20 cellular contexts compared by ENCODE assay signal in genomic region chr12:122126342-122126635, GRCh38. TPM values are rescaled to one million over a fixed set of nuclear protein-coding genes. Genes with fewer than 3 reads are reported as not detected.
A peak's percentile ranks its signal among the peaks of the same experiment; 100 is the strongest.
DNase-seq lines count a peak whose midpoint lies in the region; ATAC-seq, FAIRE-seq and TF ChIP-seq lines count a peak whose summit lies in the region.
"Had no signal": no experiment of that assay in that cellular context is flagged by ENCODE, and none has a peak within 500 bp of the region (broad histone marks: within the 10 kb centered on the region; RNA-seq: fewer than 3 reads in every experiment).

No MANE protein-coding gene starts in this region.

- H3K4me1 ChIP-seq in IMR-90 (ENCODE audit: control insufficient read depth, insufficient read depth, low read length) (peaks cover 7% of the 10 kb centered on the region; the same call in 1 of the 2 replicates), HepG2 (ENCODE audit: insufficient read depth, low read length) (peaks cover 38% of the 10 kb centered on the region), skeletal muscle tissue (ENCODE audit: control insufficient read depth in 3 of 3, insufficient read depth in 3 of 3, low read length in 3 of 3) (peaks cover 48 to 67% (median 67%) of the 10 kb centered on the region in 3 donors), body of pancreas (peaks cover 48% of the 10 kb centered on the region), foreskin keratinocyte (peaks cover 11% of the 10 kb centered on the region)
- H3K4me1 ChIP-seq: prostate gland had no signal

- dilution Hi-C loops in IMR-90 (cut with HindIII; ENCODE audit: low sequenced_read_pairs, unreplicated experiment): no loop called here

- TF ChIP-seq CTCF in IMR-90 (conservative IDR thresholded peaks at IDR 0.05; ENCODE audit: low read depth, low read length) (no peak), HepG2 (CRISPR knock-in tag; IDR thresholded peaks at IDR 0.05) (no peak), body of pancreas (IDR thresholded peaks at IDR 0.05) (no peak), foreskin keratinocyte (conservative IDR thresholded peaks at IDR 0.05) (no peak)

- peaks cover 9 to 36% of the 10 kb centered on the region in 2 experiments for H3K79me1 ChIP-seq in IMR-90 (ENCODE audit: low read depth in 1 of 2, low read length in 2 of 2)

- no peak overlapping the region for H3K23ac ChIP-seq in IMR-90 (ENCODE audit: low read depth, low read length)

- no peaks in the 10 kb centered on the region for H3K9me3 Mint-ChIP-seq in activated CD8-positive, alpha-beta T cell treated with anti-CD3 and anti-CD28 coated beads, Interleukin-2, amount 10 ng/mL, durations not matched to agents 7 days and 5 days (ENCODE audit: insufficient read depth)
- H3K9me3 Mint-ChIP-seq: activated naive CD4-positive, alpha-beta T cell treated with anti-CD3 and anti-CD28 coated beads for 36 hours; natural killer cell had no signal

- H4K8ac ChIP-seq in IMR-90 (ENCODE audit: low read depth in 2 of 2, low read length in 2 of 2): no peak overlapping the region

- H3K36me3 ChIP-seq in IMR-90 (ENCODE audit: control insufficient read depth, insufficient read depth, low read length) (peaks cover 28% of the 10 kb centered on the region), HepG2 (replicated peaks in 1 of 2; ENCODE audit: control insufficient read depth in 1 of 2, insufficient read depth in 2 of 2, low read length in 2 of 2) (peaks cover 17 to 38% of the 10 kb centered on the region in 2 experiments; a peak in 4 of 5 replicates), skeletal muscle tissue (ENCODE audit: control insufficient read depth in 3 of 3, insufficient read depth in 3 of 3, low read length in 3 of 3) (peaks cover 38 to 40% (median 39%) of the 10 kb centered on the region in 3 donors), body of pancreas (replicated peaks in 1 of 2; ENCODE audit: insufficient read depth in 1 of 2, low read depth in 2 of 2) (peaks cover 16 to 27% of the 10 kb centered on the region in 2 donors)

- no peak overlapping the region for H2BK120ac ChIP-seq in IMR-90 (ENCODE audit: low read depth, low read length)

- no peaks in the 10 kb centered on the region for H3K27me3 Mint-ChIP-seq in activated CD8-positive, alpha-beta T cell treated with anti-CD3 and anti-CD28 coated beads, Interleukin-2, amount 10 ng/mL, durations not matched to agents 7 days and 5 days (ENCODE audit: low read depth)

- peaks cover 33% of the 10 kb centered on the region for H3K4me1 Mint-ChIP-seq in activated CD8-positive, alpha-beta T cell treated with anti-CD3 and anti-CD28 coated beads, Interleukin-2, amount 10 ng/mL, durations not matched to agents 7 days and 5 days (ENCODE audit: low read depth)

- POLR2A ChIA-PET in IMR-90 (lab: Charles Lee; ENCODE audit: unreplicated experiment) (no interaction called here), HepG2 (lab: Yijun Ruan, JAX) (no interaction called here)
- POLR2A ChIA-PET in activated CD8-positive, alpha-beta T cell treated with anti-CD3 and anti-CD28 coated beads, Interleukin-2, amount 10 ng/mL, durations not matched to agents 7 days and 5 days (lab: Charles Lee): no interaction called here

- no peak overlapping the region for H3K4ac ChIP-seq in IMR-90 (ENCODE audit: low read depth, low read length)

- no peak overlapping the region for H3K18ac ChIP-seq in IMR-90 (ENCODE audit: low read depth, low read length)

- no peak for DNase-seq in IMR-90
- no peak for DNase-seq in activated CD8-positive, alpha-beta T cell treated with anti-CD3 and anti-CD28 coated beads, Interleukin-2, amount 10 ng/mL, durations not matched to agents 7 days and 5 days
- no peak for DNase-seq in HepG2 (ENCODE audit: low spot score)
- no peak for DNase-seq in body of pancreas
- no peak for DNase-seq in foreskin keratinocyte
- DNase-seq: activated naive CD4-positive, alpha-beta T cell treated with anti-CD3 and anti-CD28 coated beads for 36 hours; activated T-cell treated with anti-CD3 and anti-CD28 coated beads for 4 hours; brain microvascular endothelial cell; foreskin fibroblast; hippocampal formation; mesendoderm; natural killer cell; NCI-H2081 treated with DMSO at 0.1 percent for 48 hours; NCI-H510A; stimulated activated CD4-positive, alpha-beta T cell treated with anti-CD3 and anti-CD28 coated beads, Interleukin-12 subunit alpha, Interleukin-12 subunit beta, amount 100 ng/mL, for 4 hours; thyroid gland had no signal

- H3K4me3 ChIP-seq in IMR-90 (ENCODE audit: insufficient read depth, low read depth, low read length): no peak overlapping the region
- no peak overlapping the region for H3K4me3 ChIP-seq in HepG2 (replicated peaks in 1 of 3; ENCODE audit: insufficient read depth in 1 of 3, low read depth in 2 of 3, low read length in 3 of 3)
- H3K4me3 ChIP-seq in skeletal muscle tissue (ENCODE audit: low read length in 3 of 3): peak overlapping the region in 1 of 3 donors; percentile 2
- H3K4me3 ChIP-seq in body of pancreas: no peak overlapping the region
- H3K4me3 ChIP-seq: prostate gland, thyroid gland had no signal

- FAIRE-seq in HepG2 (lab: Jason Lieb, UNC): no peak

- H2BK15ac ChIP-seq in IMR-90 (ENCODE audit: low read depth, low read length): no peak overlapping the region

- H4K5ac ChIP-seq in IMR-90 (ENCODE audit: low read depth, low read length): no peak overlapping the region

- no peak overlapping the region for H3K9ac ChIP-seq in IMR-90 (ENCODE audit: low read depth, low read length)
- H3K9ac ChIP-seq in HepG2 (ENCODE audit: insufficient read depth, low read depth, low read length): no peak overlapping the region
- peak overlapping the region in 1 of 3 donors; percentile 77 for H3K9ac ChIP-seq in skeletal muscle tissue (ENCODE audit: low read depth in 1 of 3, low read length in 3 of 3)

- peak overlapping the region; percentile 46 for H2AK9ac ChIP-seq in IMR-90 (replicated peaks; ENCODE audit: low read depth, low read length, poor library complexity)

- peaks cover 3% of the 10 kb centered on the region for H3K79me2 ChIP-seq in HepG2 (ENCODE audit: insufficient read depth, low read length)

- H3K27ac Mint-ChIP-seq in activated CD8-positive, alpha-beta T cell treated with anti-CD3 and anti-CD28 coated beads, Interleukin-2, amount 10 ng/mL, durations not matched to agents 7 days and 5 days: peak overlapping the region; percentile 20
- H3K27ac Mint-ChIP-seq: activated naive CD4-positive, alpha-beta T cell treated with anti-CD3 and anti-CD28 coated beads for 36 hours had no signal

- H3K36me3 Mint-ChIP-seq in activated CD8-positive, alpha-beta T cell treated with anti-CD3 and anti-CD28 coated beads, Interleukin-2, amount 10 ng/mL, durations not matched to agents 7 days and 5 days (ENCODE audit: low read depth): peaks cover 17% of the 10 kb centered on the region
- H3K36me3 Mint-ChIP-seq: natural killer cell had no signal

- no peak overlapping the region for H3K56ac ChIP-seq in IMR-90 (ENCODE audit: extremely low read depth, insufficient read depth, low read length)

- TF ChIP-seq RAD21 in IMR-90 (IDR thresholded peaks at IDR 0.05; ENCODE audit: low read length) (no peak), HepG2 (CRISPR knock-in tag; IDR thresholded peaks at IDR 0.05) (no peak)

- no peak overlapping the region for H2AFZ ChIP-seq in IMR-90 (replicated peaks; ENCODE audit: low read length, poor library complexity)
- H2AFZ ChIP-seq in HepG2 (ENCODE audit: low read length): no peak overlapping the region

- CTCF ChIA-PET in IMR-90 (lab: Yijun Ruan, JAX): interaction anchor here (1.9 kb wide), 1 partner anchor 72 kb away, joined by 6 read pairs; no protein-coding TSS in a partner anchor
- CTCF ChIA-PET in activated CD8-positive, alpha-beta T cell treated with anti-CD3 and anti-CD28 coated beads, Interleukin-2, amount 10 ng/mL, durations not matched to agents 7 days and 5 days (lab: Charles Lee): interaction anchor here (2.8 kb wide), 1 partner anchor 72 kb away, joined by 23 read pairs; no protein-coding TSS in a partner anchor
- CTCF ChIA-PET in HepG2 (lab: Yijun Ruan, JAX; ENCODE audit: low intra/inter-chr PET ratio, low total read pairs): interaction anchor here (2.1 kb wide), 1 partner anchor 72 kb away, joined by 9 read pairs; no protein-coding TSS in a partner anchor

- H3K27me3 ChIP-seq in IMR-90 (ENCODE audit: control insufficient read depth, insufficient read depth, low read length) (no peaks in the 10 kb centered on the region), HepG2 (ENCODE audit: control insufficient read depth in 1 of 2, insufficient read depth in 2 of 2, low read length in 2 of 2) (no peaks in the 10 kb centered on the region), skeletal muscle tissue (ENCODE audit: control insufficient read depth in 3 of 3, insufficient read depth in 3 of 3, low read length in 3 of 3) (no peaks in the 10 kb centered on the region), body of pancreas (no peaks in the 10 kb centered on the region), foreskin keratinocyte (no peaks in the 10 kb centered on the region)
- H3K27me3 ChIP-seq: brain microvascular endothelial cell, thyroid gland had no signal

- H3K9me1 ChIP-seq in IMR-90 (ENCODE audit: insufficient read depth, low read length): no peaks in the 10 kb centered on the region

- H3K4me2 ChIP-seq in IMR-90 (ENCODE audit: low read depth, low read length): no peak overlapping the region
- peak overlapping the region; percentile 13; the same call in 1 of the 2 replicates for H3K4me2 ChIP-seq in HepG2 (ENCODE audit: low read depth, low read length)

- no peak overlapping the region for H4K91ac ChIP-seq in IMR-90 (ENCODE audit: insufficient read depth, low read depth, low read length)

- no peak overlapping the region for H2AK5ac ChIP-seq in IMR-90 (ENCODE audit: low read depth, low read length)

- TF ChIP-seq EP300 in HepG2 (IDR thresholded peaks at IDR 0.05; ENCODE audit: low read depth in 2 of 2, low read length in 2 of 2): no peak
- no peak for TF ChIP-seq EP300 in HepG2 (CRISPR knock-in tag; IDR thresholded peaks at IDR 0.05; ENCODE audit: borderline replicate concordance)

- no peak overlapping the region for H3K4me3 Mint-ChIP-seq in activated CD8-positive, alpha-beta T cell treated with anti-CD3 and anti-CD28 coated beads, Interleukin-2, amount 10 ng/mL, durations not matched to agents 7 days and 5 days
- H3K4me3 Mint-ChIP-seq: activated naive CD4-positive, alpha-beta T cell treated with anti-CD3 and anti-CD28 coated beads for 36 hours; natural killer cell had no signal

- H3K27ac ChIP-seq in IMR-90 (ENCODE audit: insufficient read depth, low read length) (no peak overlapping the region), HepG2 (ENCODE audit: extremely low read length, insufficient read depth, low read length) (peak overlapping the region; percentile 50), skeletal muscle tissue (ENCODE audit: low read depth, low read length) (peak overlapping the region; percentile 86), body of pancreas (no peak overlapping the region), foreskin keratinocyte (no peak overlapping the region)
- H3K27ac ChIP-seq: brain microvascular endothelial cell, epithelial cell of prostate, prostate gland, thyroid gland had no signal

- no peak for TF ChIP-seq POLR2A in IMR-90 (IDR thresholded peaks at IDR 0.05; ENCODE audit: low read depth, low read length)
- TF ChIP-seq POLR2A in HepG2 (IDR thresholded peaks at IDR 0.05; ENCODE audit: insufficient read depth in 1 of 2, low read depth in 2 of 2, low read length in 2 of 2): no peak
- TF ChIP-seq POLR2A in body of pancreas (IDR thresholded peaks at IDR 0.05): no peak

- no peak overlapping the region for H2BK20ac ChIP-seq in IMR-90 (ENCODE audit: low read depth, low read length)

- in situ Hi-C loops in IMR-90 (cut with MboI; ENCODE audit: low sequenced_read_pairs): no loop called here
- in situ Hi-C loops in HepG2 (cut with HindIII; ENCODE audit: extremely low pct_ligation_motif_present, low pct_unique_long_range_greater_than_20kb): no loop called here

- no peak overlapping the region for H2BK5ac ChIP-seq in IMR-90 (ENCODE audit: low read depth, low read length, poor library complexity, severe bottlenecking)

- WGBS in IMR-90 (ENCODE audit: extremely low coverage in 2 of 2, insufficient read length in 1 of 2), 2 experiments: 83% methylated on average over 3 of the region's 7 CpGs; no CpG with 5 or more reads in 1 of the 2 experiments
- 68% methylated on average over 7 of the region's 7 CpGs for WGBS in HepG2 (ENCODE audit: low lambda C conversion rate)
- 81% methylated on average over 7 of the region's 7 CpGs for WGBS in body of pancreas, 2 donors

- H3K9me3 ChIP-seq in IMR-90 (ENCODE audit: control insufficient read depth, insufficient read depth, low read length) (no peaks in the 10 kb centered on the region), HepG2 (ENCODE audit: low read length) (no peaks in the 10 kb centered on the region), skeletal muscle tissue (ENCODE audit: control insufficient read depth in 3 of 3, low read length in 3 of 3) (no peaks in the 10 kb centered on the region), body of pancreas (no peaks in the 10 kb centered on the region)
- H3K9me3 ChIP-seq: prostate gland, thyroid gland had no signal

- BruUV-seq in IMR-90 (replicated peaks; lab: Mats Ljungman, UMichigan): no TSS peak
- no TSS peak for BruUV-seq in HepG2 (replicated peaks; lab: Mats Ljungman, UMichigan)

- H3K14ac ChIP-seq in IMR-90 (replicated peaks; ENCODE audit: low read depth, low read length): no peak overlapping the region

- peaks cover 35% of the 10 kb centered on the region for H4K20me1 ChIP-seq in IMR-90 (ENCODE audit: insufficient read depth, low read length)
- 0 out of 2 replicates have a peak, but pooled peaks cover 3% of the 10 kb centered on the region for H4K20me1 ChIP-seq in HepG2 (ENCODE audit: insufficient read depth, low read length)

- intact Hi-C loops in IMR-90 (cut with micrococcal nuclease): no loop called here
- intact Hi-C loops in HepG2 (cut with micrococcal nuclease; ENCODE audit: unreplicated experiment): loop anchor here (10.0 kb wide), 1 partner anchor 171 kb away; no protein-coding TSS in a partner anchor
- intact Hi-C loops in body of pancreas (cut with DNase I): no loop called here

- ATAC-seq in IMR-90 (ENCODE audit: low read depth) (no peak), HepG2 (peak; percentile 4; the same call in 1 of the 3 replicates), body of pancreas (no peak), foreskin keratinocyte (no peak), GM18858 (IDR thresholded peaks at IDR 0.05; ENCODE audit: unreplicated experiment) (no peak)
- ATAC-seq in activated CD8-positive, alpha-beta T cell treated with anti-CD3 and anti-CD28 coated beads, Interleukin-2, amount 10 ng/mL, durations not matched to agents 7 days and 5 days: no peak

RNA-seq across cellular contexts. Expression of gene IL31, which starts 47.7 kb away (rescaled TPM):
- not detected in 2 replicates for total RNA-seq in IMR-90 (2012; rRNA removed)
- polyA plus RNA-seq in IMR-90 (2012; rRNA removed): not detected in 2 replicates
- polyA plus RNA-seq in IMR-90 (2012; cell fraction: cytosol; rRNA removed): not detected in 2 replicates
- not detected in 2 replicates for polyA plus RNA-seq in IMR-90 (2012; cell fraction: nucleus; rRNA removed; ENCODE audit: low replicate concordance)
- not detected for total RNA-seq in activated CD8-positive, alpha-beta T cell treated with anti-CD3 and anti-CD28 coated beads, Interleukin-2, amount 10 ng/mL, durations not matched to agents 7 days and 5 days
- not detected in 2 replicates for total RNA-seq in HepG2 (2016; rRNA removed; fragmentation: Illumina TruSeq; extraction: Trizol)
- total RNA-seq in HepG2 (2016; cell fraction: cytosol; rRNA removed; fragmentation: Illumina TruSeq; extraction: Trizol; ENCODE audit: low read depth): not detected in 2 replicates
- not detected in 2 replicates for total RNA-seq in HepG2 (2016; cell fraction: insoluble cytoplasmic fraction; rRNA removed; fragmentation: Illumina TruSeq; extraction: Trizol)
- not detected in 2 replicates for total RNA-seq in HepG2 (2016; cell fraction: membrane; rRNA removed; fragmentation: Illumina TruSeq; extraction: Trizol)
- not detected in 2 replicates for total RNA-seq in HepG2 (2016; cell fraction: nucleus; rRNA removed; fragmentation: Illumina TruSeq; extraction: Trizol)
- not detected in 2 replicates for polyA plus RNA-seq in HepG2 (2011; rRNA removed)
- polyA plus RNA-seq in HepG2 (2011; cell fraction: cytosol; rRNA removed): not detected in 2 replicates
- not detected in 2 replicates for polyA plus RNA-seq in HepG2 (2011; cell fraction: nucleus; rRNA removed)
- polyA plus RNA-seq in HepG2 (2012): not detected in 2 replicates
- polyA plus RNA-seq in HepG2 (2016; cell fraction: cytosol; fragmentation: Illumina TruSeq; extraction: Trizol; ENCODE audit: low read depth): not detected in 2 replicates
- polyA plus RNA-seq in HepG2 (2016; cell fraction: insoluble cytoplasmic fraction; fragmentation: Illumina TruSeq; extraction: Trizol; ENCODE audit: low read depth): not detected in 2 replicates
- not detected in 2 replicates for polyA plus RNA-seq in HepG2 (2016; cell fraction: membrane; fragmentation: Illumina TruSeq; extraction: Trizol; ENCODE audit: low read depth)
- polyA plus RNA-seq in HepG2 (2016; cell fraction: nucleus; fragmentation: Illumina TruSeq; extraction: Trizol; ENCODE audit: insufficient read depth, low read depth): not detected in 2 replicates
- not detected in 2 replicates for polyA minus RNA-seq in HepG2 (2011; rRNA and poly(A)+ RNA removed; ENCODE audit: low replicate concordance)
- polyA minus RNA-seq in HepG2 (2011; cell fraction: cytosol; rRNA and poly(A)+ RNA removed): not detected in 2 replicates
- not detected in 2 replicates for polyA minus RNA-seq in HepG2 (2011; cell fraction: nucleus; rRNA and poly(A)+ RNA removed)
- total RNA-seq in skeletal muscle tissue: not detected
- not detected for total RNA-seq in body of pancreas
- total RNA-seq in foreskin keratinocyte: not detected in 2 replicates
- not detected in 2 replicates for polyA plus RNA-seq in foreskin keratinocyte
- total RNA-seq: activated naive CD4-positive, alpha-beta T cell treated with anti-CD3 and anti-CD28 coated beads for 36 hours; natural killer cell; prostate gland; thyroid gland had no signal

RNA-seq across cellular contexts. Expression of gene MLXIP, which starts 47.7 kb away (rescaled TPM):
- total RNA-seq in IMR-90 (2012; rRNA removed): 2.7 and 3.1 TPM in 2 replicates
- 9.5 and 10.8 TPM in 2 replicates for polyA plus RNA-seq in IMR-90 (2012; rRNA removed)
- polyA plus RNA-seq in IMR-90 (2012; cell fraction: cytosol; rRNA removed): 5.9 and 8.8 TPM in 2 replicates
- 29.1 and 35.2 TPM in 2 replicates for polyA plus RNA-seq in IMR-90 (2012; cell fraction: nucleus; rRNA removed; ENCODE audit: low replicate concordance)
- 10 to 100 TPM; 38.8 to 42.7 TPM for total RNA-seq in activated CD8-positive, alpha-beta T cell treated with anti-CD3 and anti-CD28 coated beads, Interleukin-2, amount 10 ng/mL, durations not matched to agents 7 days and 5 days
- total RNA-seq in HepG2 (2016; rRNA removed; fragmentation: Illumina TruSeq; extraction: Trizol): 4.4 and 5.3 TPM in 2 replicates
- 23.5 and 32.3 TPM in 2 replicates for total RNA-seq in HepG2 (2016; cell fraction: cytosol; rRNA removed; fragmentation: Illumina TruSeq; extraction: Trizol; ENCODE audit: low read depth)
- 4.0 and 6.0 TPM in 2 replicates for total RNA-seq in HepG2 (2016; cell fraction: insoluble cytoplasmic fraction; rRNA removed; fragmentation: Illumina TruSeq; extraction: Trizol)
- 9.3 and 10.6 TPM in 2 replicates for total RNA-seq in HepG2 (2016; cell fraction: membrane; rRNA removed; fragmentation: Illumina TruSeq; extraction: Trizol)
- 7.4 and 8.4 TPM in 2 replicates for total RNA-seq in HepG2 (2016; cell fraction: nucleus; rRNA removed; fragmentation: Illumina TruSeq; extraction: Trizol)
- polyA plus RNA-seq in HepG2 (2011; rRNA removed): 6.3 and 6.7 TPM in 2 replicates
- polyA plus RNA-seq in HepG2 (2011; cell fraction: cytosol; rRNA removed): 2.2 and 2.4 TPM in 2 replicates
- polyA plus RNA-seq in HepG2 (2011; cell fraction: nucleus; rRNA removed): 25.4 and 79.6 TPM in 2 replicates
- polyA plus RNA-seq in HepG2 (2012): 10.8 and 14.9 TPM in 2 replicates
- 8.7 and 8.8 TPM in 2 replicates for polyA plus RNA-seq in HepG2 (2016; cell fraction: cytosol; fragmentation: Illumina TruSeq; extraction: Trizol; ENCODE audit: low read depth)
- polyA plus RNA-seq in HepG2 (2016; cell fraction: insoluble cytoplasmic fraction; fragmentation: Illumina TruSeq; extraction: Trizol; ENCODE audit: low read depth): 6.2 and 10.8 TPM in 2 replicates
- 12.2 and 13.1 TPM in 2 replicates for polyA plus RNA-seq in HepG2 (2016; cell fraction: membrane; fragmentation: Illumina TruSeq; extraction: Trizol; ENCODE audit: low read depth)
- polyA plus RNA-seq in HepG2 (2016; cell fraction: nucleus; fragmentation: Illumina TruSeq; extraction: Trizol; ENCODE audit: insufficient read depth, low read depth): 23.5 and 26.5 TPM in 2 replicates
- polyA minus RNA-seq in HepG2 (2011; rRNA and poly(A)+ RNA removed; ENCODE audit: low replicate concordance): 10.1 and 18.6 TPM in 2 replicates
- polyA minus RNA-seq in HepG2 (2011; cell fraction: cytosol; rRNA and poly(A)+ RNA removed): 6.0 and 7.2 TPM in 2 replicates
- 12.4 and 12.6 TPM in 2 replicates for polyA minus RNA-seq in HepG2 (2011; cell fraction: nucleus; rRNA and poly(A)+ RNA removed)
- total RNA-seq in skeletal muscle tissue: 10.4 TPM
- total RNA-seq in body of pancreas: 10 to 100 TPM; 43.6 to 84.0 TPM
- total RNA-seq in foreskin keratinocyte: 19.2 and 24.2 TPM in 2 replicates
- 12.5 and 13.5 TPM in 2 replicates for polyA plus RNA-seq in foreskin keratinocyte

RNA-seq across cellular contexts. Expression of gene LRRC43, which starts 56.6 kb away (rescaled TPM):
- total RNA-seq in IMR-90 (2012; rRNA removed) (0.36 TPM in 1 of 2 replicates, not detected in the other), HepG2 (2016; rRNA removed; fragmentation: Illumina TruSeq; extraction: Trizol) (not detected in 2 replicates), skeletal muscle tissue (not detected), body of pancreas (1 to 10 TPM in 1 of 2 donors, not detected in 1; 2.3 TPM), foreskin keratinocyte (0.28 and 0.61 TPM in 2 replicates)
- polyA plus RNA-seq in IMR-90 (2012; rRNA removed) (0.19 and 0.26 TPM in 2 replicates), HepG2 (2011; rRNA removed) (not detected in 2 replicates), foreskin keratinocyte (0.26 and 0.28 TPM in 2 replicates)
- polyA plus RNA-seq in IMR-90 (2012; cell fraction: cytosol; rRNA removed): 0.87 and 0.90 TPM in 2 replicates
- 0.75 and 0.88 TPM in 2 replicates for polyA plus RNA-seq in IMR-90 (2012; cell fraction: nucleus; rRNA removed; ENCODE audit: low replicate concordance)
- total RNA-seq in activated CD8-positive, alpha-beta T cell treated with anti-CD3 and anti-CD28 coated beads, Interleukin-2, amount 10 ng/mL, durations not matched to agents 7 days and 5 days: not detected
- total RNA-seq in HepG2 (2016; cell fraction: cytosol; rRNA removed; fragmentation: Illumina TruSeq; extraction: Trizol; ENCODE audit: low read depth): not detected in 2 replicates
- total RNA-seq in HepG2 (2016; cell fraction: insoluble cytoplasmic fraction; rRNA removed; fragmentation: Illumina TruSeq; extraction: Trizol): not detected in 2 replicates
- total RNA-seq in HepG2 (2016; cell fraction: membrane; rRNA removed; fragmentation: Illumina TruSeq; extraction: Trizol): not detected in 2 replicates
- total RNA-seq in HepG2 (2016; cell fraction: nucleus; rRNA removed; fragmentation: Illumina TruSeq; extraction: Trizol): not detected in 2 replicates
- not detected in 2 replicates for polyA plus RNA-seq in HepG2 (2011; cell fraction: cytosol; rRNA removed)
- polyA plus RNA-seq in HepG2 (2011; cell fraction: nucleus; rRNA removed): not detected in 2 replicates
- polyA plus RNA-seq in HepG2 (2012): not detected in 2 replicates
- not detected in 2 replicates for polyA plus RNA-seq in HepG2 (2016; cell fraction: cytosol; fragmentation: Illumina TruSeq; extraction: Trizol; ENCODE audit: low read depth)
- polyA plus RNA-seq in HepG2 (2016; cell fraction: insoluble cytoplasmic fraction; fragmentation: Illumina TruSeq; extraction: Trizol; ENCODE audit: low read depth): not detected in 2 replicates
- polyA plus RNA-seq in HepG2 (2016; cell fraction: membrane; fragmentation: Illumina TruSeq; extraction: Trizol; ENCODE audit: low read depth): not detected in 2 replicates
- polyA plus RNA-seq in HepG2 (2016; cell fraction: nucleus; fragmentation: Illumina TruSeq; extraction: Trizol; ENCODE audit: insufficient read depth, low read depth): 0.68 TPM in 1 of 2 replicates, not detected in the other
- not detected in 2 replicates for polyA minus RNA-seq in HepG2 (2011; rRNA and poly(A)+ RNA removed; ENCODE audit: low replicate concordance)
- polyA minus RNA-seq in HepG2 (2011; cell fraction: cytosol; rRNA and poly(A)+ RNA removed): not detected in 2 replicates
- polyA minus RNA-seq in HepG2 (2011; cell fraction: nucleus; rRNA and poly(A)+ RNA removed): not detected in 2 replicates

Comparison
In these comparisons a context has a peak if more than half of its experiments do, and no peak if none do; other contexts are left out.
1. H3K27ac ChIP-seq: peak in HepG2 (single experiment) and skeletal muscle tissue (single experiment); none in IMR-90 (single experiment), body of pancreas (0 of 4) and foreskin keratinocyte (single experiment).